In the genomic region with DNA sequence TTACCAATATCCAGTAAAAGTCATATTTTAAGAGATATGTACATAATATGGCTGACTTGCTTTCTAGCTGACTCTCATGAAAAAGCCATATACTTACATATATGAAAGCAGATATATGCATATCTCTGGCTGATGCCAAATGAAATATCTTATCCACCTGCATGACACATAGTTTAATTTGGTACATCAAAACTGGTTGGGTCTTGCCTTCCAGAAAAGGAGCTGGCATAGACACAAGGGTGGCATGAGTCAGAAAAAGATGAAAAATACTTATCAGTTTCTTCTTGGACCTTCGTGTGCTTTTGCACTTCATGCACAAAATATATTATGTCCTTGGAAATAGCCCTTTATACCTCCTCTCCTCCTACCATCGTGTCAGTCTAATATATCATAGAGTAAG, we compare ENCODE assay signal across 23 cellular contexts. TPM values are rescaled to one million over a fixed set of nuclear protein-coding genes. Genes with fewer than 3 reads are reported as not detected.
DNase-seq lines count a peak whose midpoint lies in the region; ATAC-seq, FAIRE-seq and TF ChIP-seq lines count a peak whose summit lies in the region.
"Had no signal": no experiment of that assay in that cellular context is flagged by ENCODE, and none has a peak within 500 bp of the region (broad histone marks: within the 10 kb centered on the region; RNA-seq: fewer than 3 reads in every experiment).

No MANE protein-coding gene starts in this region.

- H3K9me3 ChIP-seq in RWPE2 (ENCODE audit: severe bottlenecking): no peaks in the 10 kb centered on the region
- H3K9me3 ChIP-seq in keratinocyte (ENCODE audit: control insufficient read depth, low read depth, low read length): no peaks in the 10 kb centered on the region
- no peaks in the 10 kb centered on the region for H3K9me3 ChIP-seq in tibial artery
- H3K9me3 ChIP-seq: A549, BE2C had no signal

- TF ChIP-seq CTCF in RWPE2 (IDR thresholded peaks at IDR 0.05; ENCODE audit: poor library complexity, severe bottlenecking) (no peak), epithelial cell of esophagus (IDR thresholded peaks at IDR 0.05; ENCODE audit: insufficient read depth, low read depth, low read length, missing control alignments) (no peak), keratinocyte (optimal IDR thresholded peaks at IDR 0.05 in 1 of 3, IDR thresholded peaks at IDR 0.05 in 1 of 3, conservative IDR thresholded peaks at IDR 0.05 in 1 of 3; ENCODE audit: extremely low read depth in 1 of 3, insufficient read depth in 2 of 3, low read length in 3 of 3) (no peak), tibial artery (IDR thresholded peaks at IDR 0.05) (no peak)

- H3K79me2 ChIP-seq in keratinocyte (ENCODE audit: control insufficient read depth, insufficient read depth, low read length): no peaks in the 10 kb centered on the region

- H3K9me1 ChIP-seq in keratinocyte (ENCODE audit: control insufficient read depth, extremely low read depth, insufficient read depth, low read length): no peaks in the 10 kb centered on the region

- ATAC-seq in RWPE2 (ENCODE audit: low read depth) (peak; percentile 48; the same call in 2 of the 3 replicates), GM21786 (IDR thresholded peaks at IDR 0.05; ENCODE audit: unreplicated experiment) (no peak), GM19467 (IDR thresholded peaks at IDR 0.05; ENCODE audit: unreplicated experiment) (no peak)
- ATAC-seq: A549, GM23338, HCT116 had no signal

- H3K27me3 ChIP-seq in RWPE2 (ENCODE audit: insufficient read depth, poor library complexity, severe bottlenecking): no peaks in the 10 kb centered on the region
- H3K27me3 ChIP-seq in keratinocyte (ENCODE audit: control insufficient read depth, extremely low read depth, insufficient read depth, low read length): peaks cover 4% of the 10 kb centered on the region
- no peaks in the 10 kb centered on the region for H3K27me3 ChIP-seq in tibial artery
- H3K27me3 ChIP-seq: BE2C; BLaER1 treated with 17β-estradiol and CSF1 and Interleukin-3, amounts not matched to agents 10 nM and 100 nM had no signal

- H3K4me1 ChIP-seq in RWPE2 (ENCODE audit: insufficient read depth, poor library complexity, severe bottlenecking) (no peaks in the 10 kb centered on the region), keratinocyte (ENCODE audit: control insufficient read depth, extremely low read depth, insufficient read depth, low read length) (peaks cover 9% of the 10 kb centered on the region), tibial artery (no peaks in the 10 kb centered on the region)
- H3K4me1 ChIP-seq: A549; BE2C; BLaER1 treated with 17β-estradiol and CSF1 and Interleukin-3, amounts not matched to agents 10 nM and 100 nM had no signal

- H3K27ac ChIP-seq in RWPE2 (ENCODE audit: poor library complexity, severe bottlenecking): no peak overlapping the region
- H3K27ac ChIP-seq in keratinocyte (ENCODE audit: control insufficient read depth, insufficient read depth, low read length): no peak overlapping the region
- no peak overlapping the region for H3K27ac ChIP-seq in tibial artery
- H3K27ac ChIP-seq: A549; BLaER1 treated with 17β-estradiol and CSF1 and Interleukin-3, amounts not matched to agents 10 nM and 100 nM had no signal

- peak; percentile 26 for DNase-seq in HPDE6-E6E7 (ENCODE audit: extremely low spot score)
- DNase-seq in RWPE2 (ENCODE audit: low spot score): no peak
- DNase-seq in epithelial cell of esophagus (ENCODE audit: low read depth): peak; percentile 75
- no peak for DNase-seq in keratinocyte (ENCODE audit: low read depth, low spot score)
- no peak for DNase-seq in tibial artery
- DNase-seq: 8988T; ACHN; AML-193; BE2C; Calu3; CD4-positive, alpha-beta memory T cell; COR-L47; DMS53; DMS79 treated with DMSO at 0.1 percent for 48 hours; GF-D8; H9 had no signal

- H3K36me3 ChIP-seq in RWPE2 (ENCODE audit: low read depth) (no peaks in the 10 kb centered on the region), keratinocyte (ENCODE audit: control insufficient read depth in 2 of 2, extremely low read depth in 1 of 2, insufficient read depth in 2 of 2, low read length in 2 of 2) (no peaks in the 10 kb centered on the region), tibial artery (no peaks in the 10 kb centered on the region)
- H3K36me3 ChIP-seq: BE2C; BLaER1 treated with 17β-estradiol and CSF1 and Interleukin-3, amounts not matched to agents 10 nM and 100 nM had no signal

- intact Hi-C loops in tibial artery (cut with DNase I; ENCODE audit: low total_unique reads): no loop called here

- no peak overlapping the region for H3K4me2 ChIP-seq in keratinocyte (ENCODE audit: control insufficient read depth, extremely low read depth, insufficient read depth, low read depth, low read length)
- H3K4me2 ChIP-seq: A549; BLaER1 treated with 17β-estradiol and CSF1 and Interleukin-3, amounts not matched to agents 10 nM and 100 nM; GM23338 had no signal

- H4K20me1 ChIP-seq in keratinocyte (ENCODE audit: control insufficient read depth, extremely low read depth, insufficient read depth, low read length): no peaks in the 10 kb centered on the region
- H4K20me1 ChIP-seq: BLaER1 treated with 17β-estradiol and CSF1 and Interleukin-3, amounts not matched to agents 10 nM and 100 nM had no signal

- H3K9ac ChIP-seq in keratinocyte (ENCODE audit: control insufficient read depth, extremely low read depth, insufficient read depth, low read length): no peak overlapping the region
- H3K9ac ChIP-seq: BLaER1 treated with 17β-estradiol and CSF1 and Interleukin-3, amounts not matched to agents 10 nM and 100 nM had no signal

- no peak overlapping the region for H2AFZ ChIP-seq in keratinocyte (ENCODE audit: control insufficient read depth, low read length)
- H2AFZ ChIP-seq: GM23338 had no signal

- no peak overlapping the region for H3K4me3 ChIP-seq in RWPE2 (ENCODE audit: severe bottlenecking)
- no peak overlapping the region for H3K4me3 ChIP-seq in epithelial cell of esophagus (ENCODE audit: low read length)
- H3K4me3 ChIP-seq in keratinocyte (ENCODE audit: control insufficient read depth in 2 of 3, extremely low read depth in 1 of 3, insufficient read depth in 2 of 3, low read depth in 1 of 3, low read length in 3 of 3): no peak overlapping the region
- no peak overlapping the region for H3K4me3 ChIP-seq in tibial artery
- H3K4me3 ChIP-seq: A549; BLaER1 treated with 17β-estradiol and CSF1 and Interleukin-3, amounts not matched to agents 10 nM and 100 nM; GM23338 had no signal

- dilution Hi-C loops in keratinocyte (cut with MboI; ENCODE audit: extremely low pct_ligation_motif_present, low sequenced_read_pairs): no loop called here

- peak; percentile 55 for FAIRE-seq in keratinocyte (lab: Jason Lieb, UNC)
- FAIRE-seq: A549, GM12892 had no signal

RNA-seq across cellular contexts. Expression of gene TIGD4, which starts 32.1 kb away (rescaled TPM):
- polyA plus RNA-seq in keratinocyte: 0.10 to 0.21 TPM (median 0.12 TPM) in 3 replicates
- 0.17 TPM for polyA plus RNA-seq in keratinocyte (2011; ENCODE audit: low read depth)
- 0.06 and 0.13 TPM in 2 replicates for polyA plus RNA-seq in keratinocyte (2011; cell fraction: cytosol; rRNA removed)
- polyA plus RNA-seq in keratinocyte (2011; cell fraction: nucleus; rRNA removed): 0.23 and 0.27 TPM in 2 replicates
- 0.08 and 0.18 TPM in 2 replicates for polyA plus RNA-seq in keratinocyte (2012; ENCODE audit: low replicate concordance)
- polyA minus RNA-seq in keratinocyte: 0.06 to 0.20 TPM in 2 of 3 replicates, not detected in the other
- polyA minus RNA-seq in keratinocyte (2011; cell fraction: cytosol; rRNA and poly(A)+ RNA removed): not detected
- 0.39 TPM in 1 of 2 replicates, not detected in the other for polyA minus RNA-seq in keratinocyte (2011; cell fraction: nucleus; rRNA and poly(A)+ RNA removed)
- polyA plus RNA-seq: CD4-positive, alpha-beta memory T cell had no signal

RNA-seq across cellular contexts. Expression of gene ARFIP1, which starts 32.3 kb away (rescaled TPM):
- 23.5 to 44.4 TPM (median 28.2 TPM) in 3 replicates for polyA plus RNA-seq in keratinocyte
- 13.7 TPM for polyA plus RNA-seq in keratinocyte (2011; ENCODE audit: low read depth)
- polyA plus RNA-seq in keratinocyte (2011; cell fraction: cytosol; rRNA removed): 18.6 and 35.5 TPM in 2 replicates
- polyA plus RNA-seq in keratinocyte (2011; cell fraction: nucleus; rRNA removed): 34.0 and 42.9 TPM in 2 replicates
- 22.1 and 24.0 TPM in 2 replicates for polyA plus RNA-seq in keratinocyte (2012; ENCODE audit: low replicate concordance)
- polyA minus RNA-seq in keratinocyte: 5.1 to 23.7 TPM (median 18.7 TPM) in 3 replicates
- polyA minus RNA-seq in keratinocyte (2011; cell fraction: cytosol; rRNA and poly(A)+ RNA removed): 25.3 TPM
- polyA minus RNA-seq in keratinocyte (2011; cell fraction: nucleus; rRNA and poly(A)+ RNA removed): 20.8 and 45.2 TPM in 2 replicates

Comparison
In these comparisons a context has a peak if more than half of its experiments do, and no peak if none do; other contexts are left out.
1. DNase-seq: peak in HPDE6-E6E7 (single experiment) and epithelial cell of esophagus (single experiment); none in RWPE2 (single experiment), keratinocyte (single experiment) and tibial artery (0 of 2).